1 cellular context compared by ENCODE assay signal in the genomic region with DNA sequence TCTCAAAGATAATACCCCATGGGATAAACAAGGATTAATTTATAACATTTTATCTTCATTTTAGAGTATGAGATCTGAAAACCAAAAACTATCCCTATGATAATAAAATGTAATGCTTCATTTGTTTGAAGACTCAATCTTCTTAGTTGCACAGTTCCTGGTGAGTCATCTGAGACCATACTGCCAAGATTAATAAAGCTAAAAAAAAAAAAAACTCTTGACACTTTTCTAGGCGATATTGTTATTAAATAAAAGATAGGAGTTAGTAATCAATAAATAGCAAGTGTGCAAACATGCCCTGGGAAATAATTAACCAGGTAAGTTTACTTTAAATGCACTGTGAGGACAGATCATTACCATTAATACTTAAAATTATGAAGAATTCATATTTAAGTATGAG.
A peak's percentile ranks its signal among the peaks of the same experiment; 100 is the strongest.
TF ChIP-seq lines count a peak whose summit lies in the region.

No MANE protein-coding gene starts in this region.

TF ChIP-seq in HepG2, 621 proteins besides CTCF, POLR2A, EP300 and RAD21 (continued from another document):
- TF ChIP-seq, protein P1, sequence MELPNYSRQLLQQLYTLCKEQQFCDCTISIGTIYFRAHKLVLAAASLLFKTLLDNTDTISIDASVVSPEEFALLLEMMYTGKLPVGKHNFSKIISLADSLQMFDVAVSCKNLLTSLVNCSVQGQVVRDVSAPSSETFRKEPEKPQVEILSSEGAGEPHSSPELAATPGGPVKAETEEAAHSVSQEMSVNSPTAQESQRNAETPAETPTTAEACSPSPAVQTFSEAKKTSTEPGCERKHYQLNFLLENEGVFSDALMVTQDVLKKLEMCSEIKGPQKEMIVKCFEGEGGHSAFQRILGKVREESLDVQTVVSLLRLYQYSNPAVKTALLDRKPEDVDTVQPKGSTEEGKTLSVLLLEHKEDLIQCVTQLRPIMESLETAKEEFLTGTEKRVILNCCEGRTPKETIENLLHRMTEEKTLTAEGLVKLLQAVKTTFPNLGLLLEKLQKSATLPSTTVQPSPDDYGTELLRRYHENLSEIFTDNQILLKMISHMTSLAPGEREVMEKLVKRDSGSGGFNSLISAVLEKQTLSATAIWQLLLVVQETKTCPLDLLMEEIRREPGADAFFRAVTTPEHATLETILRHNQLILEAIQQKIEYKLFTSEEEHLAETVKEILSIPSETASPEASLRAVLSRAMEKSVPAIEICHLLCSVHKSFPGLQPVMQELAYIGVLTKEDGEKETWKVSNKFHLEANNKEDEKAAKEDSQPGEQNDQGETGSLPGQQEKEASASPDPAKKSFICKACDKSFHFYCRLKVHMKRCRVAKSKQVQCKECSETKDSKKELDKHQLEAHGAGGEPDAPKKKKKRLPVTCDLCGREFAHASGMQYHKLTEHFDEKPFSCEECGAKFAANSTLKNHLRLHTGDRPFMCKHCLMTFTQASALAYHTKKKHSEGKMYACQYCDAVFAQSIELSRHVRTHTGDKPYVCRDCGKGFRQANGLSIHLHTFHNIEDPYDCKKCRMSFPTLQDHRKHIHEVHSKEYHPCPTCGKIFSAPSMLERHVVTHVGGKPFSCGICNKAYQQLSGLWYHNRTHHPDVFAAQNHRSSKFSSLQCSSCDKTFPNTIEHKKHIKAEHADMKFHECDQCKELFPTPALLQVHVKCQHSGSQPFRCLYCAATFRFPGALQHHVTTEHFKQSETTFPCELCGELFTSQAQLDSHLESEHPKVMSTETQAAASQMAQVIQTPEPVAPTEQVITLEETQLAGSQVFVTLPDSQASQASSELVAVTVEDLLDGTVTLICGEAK (IDR thresholded peaks at IDR 0.05), result peak; percentile 47; the same call in 1 of the 2 replicates
- TF ChIP-seq, protein P1 (CRISPR knock-in tag; IDR thresholded peaks at IDR 0.05), result no peak
- TF ChIP-seq, protein P2, sequence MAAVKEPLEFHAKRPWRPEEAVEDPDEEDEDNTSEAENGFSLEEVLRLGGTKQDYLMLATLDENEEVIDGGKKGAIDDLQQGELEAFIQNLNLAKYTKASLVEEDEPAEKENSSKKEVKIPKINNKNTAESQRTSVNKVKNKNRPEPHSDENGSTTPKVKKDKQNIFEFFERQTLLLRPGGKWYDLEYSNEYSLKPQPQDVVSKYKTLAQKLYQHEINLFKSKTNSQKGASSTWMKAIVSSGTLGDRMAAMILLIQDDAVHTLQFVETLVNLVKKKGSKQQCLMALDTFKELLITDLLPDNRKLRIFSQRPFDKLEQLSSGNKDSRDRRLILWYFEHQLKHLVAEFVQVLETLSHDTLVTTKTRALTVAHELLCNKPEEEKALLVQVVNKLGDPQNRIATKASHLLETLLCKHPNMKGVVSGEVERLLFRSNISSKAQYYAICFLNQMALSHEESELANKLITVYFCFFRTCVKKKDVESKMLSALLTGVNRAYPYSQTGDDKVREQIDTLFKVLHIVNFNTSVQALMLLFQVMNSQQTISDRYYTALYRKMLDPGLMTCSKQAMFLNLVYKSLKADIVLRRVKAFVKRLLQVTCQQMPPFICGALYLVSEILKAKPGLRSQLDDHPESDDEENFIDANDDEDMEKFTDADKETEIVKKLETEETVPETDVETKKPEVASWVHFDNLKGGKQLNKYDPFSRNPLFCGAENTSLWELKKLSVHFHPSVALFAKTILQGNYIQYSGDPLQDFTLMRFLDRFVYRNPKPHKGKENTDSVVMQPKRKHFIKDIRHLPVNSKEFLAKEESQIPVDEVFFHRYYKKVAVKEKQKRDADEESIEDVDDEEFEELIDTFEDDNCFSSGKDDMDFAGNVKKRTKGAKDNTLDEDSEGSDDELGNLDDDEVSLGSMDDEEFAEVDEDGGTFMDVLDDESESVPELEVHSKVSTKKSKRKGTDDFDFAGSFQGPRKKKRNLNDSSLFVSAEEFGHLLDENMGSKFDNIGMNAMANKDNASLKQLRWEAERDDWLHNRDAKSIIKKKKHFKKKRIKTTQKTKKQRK (IDR thresholded peaks at IDR 0.05; ENCODE audit: low read length), result no peak
- TF ChIP-seq ZNF781 (CRISPR knock-in tag; IDR thresholded peaks at IDR 0.05; ENCODE audit: borderline replicate concordance, not compliant biosample characterization) (no peak), ZNF737 (CRISPR knock-in tag; IDR thresholded peaks at IDR 0.05; ENCODE audit: borderline replicate concordance) (no peak), ZNF709 (CRISPR knock-in tag; IDR thresholded peaks at IDR 0.05) (no peak), RFX1 (IDR thresholded peaks at IDR 0.05) (no peak), PITX1 (CRISPR knock-in tag; IDR thresholded peaks at IDR 0.05) (no peak)
- TF ChIP-seq, protein P3, sequence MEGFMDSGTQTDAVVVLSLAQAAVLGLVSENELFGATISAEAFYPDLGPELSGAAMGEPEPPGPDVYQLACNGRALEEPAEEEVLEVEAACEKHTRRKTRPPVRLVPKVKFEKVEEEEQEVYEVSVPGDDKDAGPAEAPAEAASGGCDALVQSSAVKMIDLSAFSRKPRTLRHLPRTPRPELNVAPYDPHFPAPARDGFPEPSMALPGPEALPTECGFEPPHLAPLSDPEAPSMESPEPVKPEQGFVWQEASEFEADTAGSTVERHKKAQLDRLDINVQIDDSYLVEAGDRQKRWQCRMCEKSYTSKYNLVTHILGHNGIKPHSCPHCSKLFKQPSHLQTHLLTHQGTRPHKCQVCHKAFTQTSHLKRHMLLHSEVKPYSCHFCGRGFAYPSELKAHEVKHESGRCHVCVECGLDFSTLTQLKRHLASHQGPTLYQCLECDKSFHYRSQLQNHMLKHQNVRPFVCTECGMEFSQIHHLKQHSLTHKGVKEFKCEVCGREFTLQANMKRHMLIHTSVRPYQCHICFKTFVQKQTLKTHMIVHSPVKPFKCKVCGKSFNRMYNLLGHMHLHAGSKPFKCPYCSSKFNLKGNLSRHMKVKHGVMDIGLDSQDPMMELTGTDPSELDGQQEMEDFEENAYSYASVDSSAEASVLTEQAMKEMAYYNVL (CRISPR knock-in tag; IDR thresholded peaks at IDR 0.05; ENCODE audit: borderline replicate concordance), result no peak
